22 cellular contexts compared by ENCODE assay signal in genomic region chr5:72123764-72124163, GRCh38. TPM values are rescaled to one million over a fixed set of nuclear protein-coding genes. Genes with fewer than 3 reads are reported as not detected.
"Had no signal": no experiment of that assay in that cellular context is flagged by ENCODE, and none has a peak within 500 bp of the region (broad histone marks: within the 10 kb centered on the region; RNA-seq: fewer than 3 reads in every experiment).

No MANE protein-coding gene starts in this region.

- H3K4me3 ChIP-seq: body of pancreas, left ventricle myocardium inferior, prostate gland, skin epidermis had no signal

- H3K27me3 Mint-ChIP-seq: type B pancreatic cell had no signal

- H3K27ac Mint-ChIP-seq: activated CD8-positive, alpha-beta memory T cell treated with anti-CD3 and anti-CD28 coated beads, Interleukin-2, amount 10 ng/mL, durations not matched to agents 7 days and 5 days; activated naive CD4-positive, alpha-beta T cell treated with anti-CD3 and anti-CD28 coated beads for 36 hours; activated T-helper 2 cell treated with anti-CD3 and anti-CD28 coated beads, Interferon-gamma antibody, Interleukin-2, Interleukin-4, amounts not matched to agents 10 μg/mL and 5 μg/mL and 100 μg/mL, durations not matched to agents 14 hours and 24 hours and 36 hours; naive thymus-derived CD8-positive, alpha-beta T cell had no signal

- H3K4me1 ChIP-seq: body of pancreas, prostate gland had no signal

- DNase-seq: activated CD4-positive, alpha-beta T cell treated with anti-CD3 and anti-CD28 coated beads, Interleukin-2, amount 50 U/mL, for 48 hours; activated CD8-positive, alpha-beta memory T cell treated with anti-CD3 and anti-CD28 coated beads, Interleukin-2, amount 10 ng/mL, durations not matched to agents 7 days and 5 days; activated naive CD4-positive, alpha-beta T cell treated with anti-CD3 and anti-CD28 coated beads for 36 hours; activated T-cell treated with anti-CD3 and anti-CD28 coated beads, Interleukin-2, amount 50 U/mL, for 1 hour; body of pancreas; central memory CD4-positive, alpha-beta T cell; cortex of kidney; effector CD4-positive, alpha-beta T cell; foreskin fibroblast; hypothalamus; left ventricle myocardium inferior; naive thymus-derived CD8-positive, alpha-beta T cell; occipital lobe; right cardiac atrium; stimulated activated CD4-positive, alpha-beta T cell treated with anti-CD3 and anti-CD28 coated beads, Interleukin-4, amount 100 ng/mL, for 24 hours; stimulated activated naive CD4-positive, alpha-beta T cell treated with Interleukin-2 at 50 U/mL for 16 hours; T-helper 9 cell had no signal

- H3K4me3 Mint-ChIP-seq: activated CD8-positive, alpha-beta memory T cell treated with anti-CD3 and anti-CD28 coated beads, Interleukin-2, amount 10 ng/mL, durations not matched to agents 7 days and 5 days; activated naive CD4-positive, alpha-beta T cell treated with anti-CD3 and anti-CD28 coated beads for 36 hours; naive thymus-derived CD8-positive, alpha-beta T cell; type B pancreatic cell had no signal

- H3K36me3 ChIP-seq: prostate gland had no signal

- H3K27me3 ChIP-seq: body of pancreas had no signal

- H3K4me1 Mint-ChIP-seq: activated CD8-positive, alpha-beta memory T cell treated with anti-CD3 and anti-CD28 coated beads, Interleukin-2, amount 10 ng/mL, durations not matched to agents 7 days and 5 days; naive thymus-derived CD8-positive, alpha-beta T cell had no signal

- H3K9me3 ChIP-seq: left ventricle myocardium inferior, prostate gland had no signal

- H3K36me3 Mint-ChIP-seq: activated CD8-positive, alpha-beta memory T cell treated with anti-CD3 and anti-CD28 coated beads, Interleukin-2, amount 10 ng/mL, durations not matched to agents 7 days and 5 days; naive thymus-derived CD8-positive, alpha-beta T cell had no signal

- H3K9me3 Mint-ChIP-seq: activated naive CD4-positive, alpha-beta T cell treated with anti-CD3 and anti-CD28 coated beads for 36 hours; activated T-helper 2 cell treated with anti-CD3 and anti-CD28 coated beads, Interferon-gamma antibody, Interleukin-2, Interleukin-4, amounts not matched to agents 10 μg/mL and 5 μg/mL and 100 μg/mL, durations not matched to agents 14 hours and 24 hours and 36 hours; type B pancreatic cell had no signal

- ATAC-seq: activated CD8-positive, alpha-beta memory T cell treated with anti-CD3 and anti-CD28 coated beads, Interleukin-2, amount 10 ng/mL, durations not matched to agents 7 days and 5 days; body of pancreas; naive thymus-derived CD8-positive, alpha-beta T cell; right cardiac atrium had no signal

- H3K27ac ChIP-seq: body of pancreas, left ventricle myocardium inferior, prostate gland, skin epidermis, VCaP had no signal

RNA-seq across cellular contexts. Expression of gene MAP1B, which starts 16.5 kb away (rescaled TPM):
- total RNA-seq: naive thymus-derived CD8-positive, alpha-beta T cell had no signal
